ENCODE assay signal across 8 cellular contexts in the genomic region with DNA sequence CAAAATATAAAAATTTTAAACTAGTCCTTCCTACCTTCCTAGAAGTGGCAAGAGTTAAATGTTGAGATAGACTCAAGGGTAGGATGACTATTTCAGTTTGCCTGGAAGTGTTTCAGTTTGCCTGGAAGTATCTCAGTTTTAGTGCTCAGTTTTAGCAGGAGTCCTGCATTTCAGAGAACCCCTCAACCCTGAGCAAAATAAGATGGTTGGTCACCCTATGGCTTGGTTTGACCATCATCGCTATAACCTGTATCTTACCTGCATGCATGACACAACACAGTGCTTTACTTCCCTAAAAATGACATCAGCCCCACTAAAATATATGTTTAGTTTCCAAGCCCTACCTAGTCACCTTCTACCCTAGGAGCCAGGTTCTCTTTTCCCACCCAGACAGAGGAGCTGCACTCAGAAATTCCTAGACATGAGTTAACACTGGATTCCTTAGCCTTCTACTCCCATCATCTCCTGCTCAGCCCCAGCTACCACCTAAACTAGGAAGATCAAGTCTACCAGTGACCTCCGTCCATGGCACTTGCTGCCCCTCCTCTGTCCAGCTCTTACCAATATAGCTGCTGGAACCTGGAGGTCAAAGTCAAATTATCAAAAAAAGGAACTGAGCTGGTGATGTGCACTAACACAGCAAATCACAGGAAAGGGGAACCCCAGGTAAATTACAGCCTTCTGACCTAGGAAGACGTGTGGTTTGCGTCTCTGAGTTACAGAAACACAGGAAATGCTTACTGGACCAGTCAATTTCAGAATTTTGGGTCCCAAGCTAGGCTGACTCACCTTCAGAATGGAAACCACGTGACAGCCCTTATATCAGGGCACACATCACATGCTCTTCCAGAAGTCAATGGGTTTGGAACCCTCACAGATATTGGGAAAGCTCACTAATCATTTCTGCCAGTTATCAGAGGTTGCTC. TPM values are rescaled to one million over a fixed set of nuclear protein-coding genes. Genes with fewer than 3 reads are reported as not detected.
DNase-seq lines count a peak whose midpoint lies in the region; ATAC-seq and TF ChIP-seq lines count a peak whose summit lies in the region.

No MANE protein-coding gene starts in this region.

- no peaks in the 10 kb centered on the region for H3K27me3 ChIP-seq in Caco-2 (replicated peaks; ENCODE audit: control insufficient read depth, insufficient read depth, low read length)

- BruUV-seq in Caco-2 (replicated peaks; lab: Mats Ljungman, UMichigan): no TSS peak

- peaks cover 22% of the 10 kb centered on the region for H3K36me3 Mint-ChIP-seq in Caco-2 (ENCODE audit: insufficient read depth, unreplicated experiment)
- H3K36me3 Mint-ChIP-seq in activated naive CD4-positive, alpha-beta T cell treated with anti-CD3 and anti-CD28 coated beads, Interleukin-2, amount 50 U/mL, for 72 hours: peaks cover 21 to 38% of the 10 kb centered on the region in 2 donors
- H3K36me3 Mint-ChIP-seq in stimulated activated naive B cell treated with anti-CD40 and anti-IgM and Interleukin-4, amounts not matched to agents 10 μg/mL and 1 μg/mL and 100 μg/mL, for 72 hours: no peaks in the 10 kb centered on the region

- CTCF ChIA-PET in Caco-2 (lab: Charles Lee): interaction anchor here (3.4 kb wide), 1 partner anchor 20 kb away, joined by 34 read pairs; a partner anchor contains a TSS

- peaks cover 41% of the 10 kb centered on the region for H3K4me1 Mint-ChIP-seq in Caco-2 (ENCODE audit: low read depth, unreplicated experiment)
- H3K4me1 Mint-ChIP-seq in stimulated activated naive B cell treated with anti-CD40 and anti-IgM and Interleukin-4, amounts not matched to agents 10 μg/mL and 1 μg/mL and 100 μg/mL, for 72 hours: peaks cover 32 to 35% of the 10 kb centered on the region in 2 donors

- H3K27ac Mint-ChIP-seq in Caco-2 (ENCODE audit: unreplicated experiment): peak overlapping the region; percentile 29
- H3K27ac Mint-ChIP-seq in activated naive CD4-positive, alpha-beta T cell treated with anti-CD3 and anti-CD28 coated beads, Interleukin-2, amount 50 U/mL, for 72 hours: peak overlapping the region; percentile 66 to 80
- peak overlapping the region; percentile 82 for H3K27ac Mint-ChIP-seq in stimulated activated naive B cell treated with anti-CD40 and anti-IgM and Interleukin-4, amounts not matched to agents 10 μg/mL and 1 μg/mL and 100 μg/mL, for 72 hours

- H3K9me3 ChIP-seq in Caco-2: no peaks in the 10 kb centered on the region

- no peak for TF ChIP-seq CTCF in Caco-2 (IDR thresholded peaks at IDR 0.05; ENCODE audit: insufficient read depth in 1 of 2, low read depth in 1 of 2, low read length in 1 of 2, severe bottlenecking in 1 of 2, unreplicated experiment in 1 of 2)

- H3K4me3 ChIP-seq in Caco-2 (ENCODE audit: low read depth, low read length): no peak overlapping the region

- no peak overlapping the region for H3K4me3 Mint-ChIP-seq in Caco-2 (ENCODE audit: unreplicated experiment)
- peak overlapping the region; percentile 20 to 36 for H3K4me3 Mint-ChIP-seq in stimulated activated naive B cell treated with anti-CD40 and anti-IgM and Interleukin-4, amounts not matched to agents 10 μg/mL and 1 μg/mL and 100 μg/mL, for 72 hours

- peaks cover 10% of the 10 kb centered on the region for H3K9me3 Mint-ChIP-seq in Caco-2 (ENCODE audit: unreplicated experiment)
- H3K9me3 Mint-ChIP-seq in activated naive CD4-positive, alpha-beta T cell treated with anti-CD3 and anti-CD28 coated beads, Interleukin-2, amount 50 U/mL, for 72 hours: peaks cover 4 to 13% of the 10 kb centered on the region in 2 donors
- H3K9me3 Mint-ChIP-seq in stimulated activated naive B cell treated with anti-CD40 and anti-IgM and Interleukin-4, amounts not matched to agents 10 μg/mL and 1 μg/mL and 100 μg/mL, for 72 hours: peaks cover 3 to 4% of the 10 kb centered on the region in 2 donors

- DNase-seq in Caco-2: no peak
- DNase-seq in activated naive CD4-positive, alpha-beta T cell treated with anti-CD3 and anti-CD28 coated beads, Interleukin-2, amount 50 U/mL, for 72 hours (ENCODE audit: low spot score in 2 of 2): peak; percentile 43 to 64
- DNase-seq in stimulated activated naive B cell treated with anti-CD40 and anti-IgM and Interleukin-4, amounts not matched to agents 10 μg/mL and 1 μg/mL and 100 μg/mL, for 72 hours: peak; percentile 70
- DNase-seq in NCI-H2196 treated with DMSO at 0.1 percent for 48 hours (lab: John Stamatoyannopoulos, UW; ENCODE audit: unreplicated experiment): no peak
- DNase-seq in hypothalamus (lab: John Stamatoyannopoulos, UW): no peak
- DNase-seq in NCI-H345 treated with DMSO at 0.1 percent for 48 hours (lab: John Stamatoyannopoulos, UW; ENCODE audit: unreplicated experiment): no peak

- POLR2A ChIA-PET in Caco-2 (lab: Charles Lee): interaction anchor here (3.5 kb wide), 1 partner anchor 20 kb away, joined by 47 read pairs; a partner anchor contains a TSS

- H3K27me3 Mint-ChIP-seq in Caco-2 (ENCODE audit: insufficient read depth, unreplicated experiment): no peaks in the 10 kb centered on the region
- H3K27me3 Mint-ChIP-seq in stimulated activated naive B cell treated with anti-CD40 and anti-IgM and Interleukin-4, amounts not matched to agents 10 μg/mL and 1 μg/mL and 100 μg/mL, for 72 hours: peaks cover 44 to 54% of the 10 kb centered on the region in 2 donors

- H3K36me3 ChIP-seq in Caco-2 (ENCODE audit: control insufficient read depth, insufficient read depth, low read length): 0 out of 2 replicates have a peak, but pooled peaks cover 1% of the 10 kb centered on the region

- H3K4me1 ChIP-seq in Caco-2: peaks cover 12% of the 10 kb centered on the region

- intact Hi-C loops in Caco-2 (cut with micrococcal nuclease; ENCODE audit: unreplicated experiment): no loop called here

- peak; percentile 95 for ATAC-seq in GM19351 (IDR thresholded peaks at IDR 0.05; ENCODE audit: unreplicated experiment)
- ATAC-seq in HG03175 (IDR thresholded peaks at IDR 0.05; ENCODE audit: unreplicated experiment): peak; percentile 93
- peak; percentile 81 to 89 for ATAC-seq in activated naive CD4-positive, alpha-beta T cell treated with anti-CD3 and anti-CD28 coated beads, Interleukin-2, amount 50 U/mL, for 72 hours
- peak; percentile 93 to 95 for ATAC-seq in stimulated activated naive B cell treated with anti-CD40 and anti-IgM and Interleukin-4, amounts not matched to agents 10 μg/mL and 1 μg/mL and 100 μg/mL, for 72 hours (replicated peaks)

RNA-seq across cellular contexts. Expression of a gene that starts 2.2 kb away (rescaled TPM):
- 40.4 and 45.7 TPM in 2 replicates for total RNA-seq in Caco-2 (2022)
- total RNA-seq in activated naive CD4-positive, alpha-beta T cell treated with anti-CD3 and anti-CD28 coated beads, Interleukin-2, amount 50 U/mL, for 72 hours: 10 to 100 TPM in 1 of 2 donors, 1 to 10 TPM in 1; 1.4 to 40.7 TPM

RNA-seq across cellular contexts. Expression of a gene that starts 20.7 kb away (rescaled TPM):
- 112 and 125 TPM in 2 replicates for total RNA-seq in Caco-2 (2022)
- total RNA-seq in activated naive CD4-positive, alpha-beta T cell treated with anti-CD3 and anti-CD28 coated beads, Interleukin-2, amount 50 U/mL, for 72 hours: 10 to 100 TPM in 1 of 2 donors, 1 to 10 TPM in 1; 1.6 to 11.7 TPM

RNA-seq across cellular contexts. Expression of a gene that starts 31.7 kb away (rescaled TPM):
- not detected in 2 replicates for total RNA-seq in Caco-2 (2022)
- total RNA-seq in activated naive CD4-positive, alpha-beta T cell treated with anti-CD3 and anti-CD28 coated beads, Interleukin-2, amount 50 U/mL, for 72 hours: 1 to 10 TPM in 1 of 2 donors, under 1 TPM in 1; 0.75 to 5.2 TPM

Comparison
In these comparisons a context has a peak if more than half of its experiments do, and no peak if none do; other contexts are left out.
1. DNase-seq: peak in activated naive CD4-positive, alpha-beta T cell treated with anti-CD3 and anti-CD28 coated beads, Interleukin-2, amount 50 U/mL, for 72 hours (2 of 2) and stimulated activated naive B cell treated with anti-CD40 and anti-IgM and Interleukin-4, amounts not matched to agents 10 μg/mL and 1 μg/mL and 100 μg/mL, for 72 hours (single experiment); none in Caco-2 (0 of 2), NCI-H2196 treated with DMSO at 0.1 percent for 48 hours (single experiment), hypothalamus (0 of 51) and NCI-H345 treated with DMSO at 0.1 percent for 48 hours (single experiment).
2. H3K27ac Mint-ChIP-seq: peak in every context shown above with its lines; median percentile 82 in stimulated activated naive B cell treated with anti-CD40 and anti-IgM and Interleukin-4, amounts not matched to agents 10 μg/mL and 1 μg/mL and 100 μg/mL, for 72 hours; 73 in activated naive CD4-positive, alpha-beta T cell treated with anti-CD3 and anti-CD28 coated beads, Interleukin-2, amount 50 U/mL, for 72 hours; 29 in Caco-2.
3. Peak in every context shown above with its lines, with median percentiles within 50 percentile points of each other: ATAC-seq.